In genomic region chr3:121749276-121750086, GRCh38 we compare ENCODE assay signal across 1 cellular context.
A peak's percentile ranks its signal among the peaks of the same experiment; 100 is the strongest.
TF ChIP-seq lines count a peak whose summit lies in the region.

TSS of gene GOLGB1 (minus strand) at chr3:121749741. CDS start at chr3:121730971, 18,770 bp downstream.

TF ChIP-seq in H1, 55 proteins besides CTCF, POLR2A, EP300 and RAD21 (continued from another document):
- no peak for TF ChIP-seq CHD7 (IDR thresholded peaks at IDR 0.05; ENCODE audit: insufficient replicate concordance, low read length)
- TF ChIP-seq TEAD4 (IDR thresholded peaks at IDR 0.05; ENCODE audit: low read depth, low read length), result no peak
- TF ChIP-seq GTF2F1 (IDR thresholded peaks at IDR 0.05; ENCODE audit: borderline replicate concordance, low read depth, low read length), result 0 out of 2 replicates have a peak, but pooled peaks have one; percentile 23
- no peak for TF ChIP-seq KDM5A (IDR thresholded peaks at IDR 0.05; ENCODE audit: low read length)
- TF ChIP-seq BCL11A (IDR thresholded peaks at IDR 0.05; ENCODE audit: low read depth in 2 of 2, low read length in 2 of 2), result no peak
- TF ChIP-seq HDAC2 (IDR thresholded peaks at IDR 0.05; ENCODE audit: borderline replicate concordance in 1 of 2, low read depth in 2 of 2, low read length in 2 of 2), result peak in 1 of 2 experiments; percentile 39; a peak in 2 of 4 replicates
- no peak for TF ChIP-seq CTBP2 (IDR thresholded peaks at IDR 0.05; ENCODE audit: borderline replicate concordance, insufficient read depth, insufficient read length, low read length)
- no peak for TF ChIP-seq FOSL1 (IDR thresholded peaks at IDR 0.05; ENCODE audit: insufficient read depth, low read depth, low read length)
- TF ChIP-seq BRCA1 (IDR thresholded peaks at IDR 0.05; ENCODE audit: low read depth, low read length), result no peak
- peak; percentile 71 for TF ChIP-seq KDM4A (IDR thresholded peaks at IDR 0.05; ENCODE audit: low read depth, low read length, severe bottlenecking)
- TF ChIP-seq YY1 (IDR thresholded peaks at IDR 0.05; ENCODE audit: low read depth, low read length), result no peak
- no peak for TF ChIP-seq RXRA (IDR thresholded peaks at IDR 0.05; ENCODE audit: insufficient read depth, low read depth, low read length)
- TF ChIP-seq CBX5 (IDR thresholded peaks at IDR 0.05; ENCODE audit: low read depth, low read length), result no peak
- TF ChIP-seq SP1 (IDR thresholded peaks at IDR 0.05; ENCODE audit: low read depth, low read length), result peak; percentile 91
- TF ChIP-seq SP2 (IDR thresholded peaks at IDR 0.05; ENCODE audit: low read length), result peak; percentile 52
- TF ChIP-seq CHD2 (IDR thresholded peaks at IDR 0.05; ENCODE audit: low read length), result peak; percentile 83
- TF ChIP-seq KDM1A (IDR thresholded peaks at IDR 0.05; ENCODE audit: borderline replicate concordance, low read length), result no peak
- TF ChIP-seq E2F6 (IDR thresholded peaks at IDR 0.05), result no peak
- TF ChIP-seq RFX5 (IDR thresholded peaks at IDR 0.05; ENCODE audit: borderline replicate concordance, low read depth, low read length), result peak; percentile 76
- TF ChIP-seq SIX5 (IDR thresholded peaks at IDR 0.05; ENCODE audit: low read depth, low read length), result 0 out of 2 replicates have a peak, but pooled peaks have one; percentile 7
- no peak for TF ChIP-seq POU5F1 (IDR thresholded peaks at IDR 0.05; ENCODE audit: low read depth, low read length)
- peak; percentile 56 for TF ChIP-seq NANOG (IDR thresholded peaks at IDR 0.05; ENCODE audit: insufficient read depth, low read depth, low read length, poor library complexity, severe bottlenecking)
- no peak for TF ChIP-seq ATF2 (IDR thresholded peaks at IDR 0.05; ENCODE audit: low read length)
- TF ChIP-seq JUND (IDR thresholded peaks at IDR 0.05; ENCODE audit: low read length), result no peak
- no peak for TF ChIP-seq RNF2 (IDR thresholded peaks at IDR 0.05; ENCODE audit: borderline replicate concordance, low read depth, low read length, missing control alignments, poor library complexity, severe bottlenecking)
- TF ChIP-seq GABPA (IDR thresholded peaks at IDR 0.05; ENCODE audit: borderline replicate concordance, insufficient read depth, low read length), result peak; percentile 96
- TF ChIP-seq USF2 (IDR thresholded peaks at IDR 0.05; ENCODE audit: low read length), result no peak
- peak; percentile 95 for TF ChIP-seq TAF1 (IDR thresholded peaks at IDR 0.05; ENCODE audit: low read depth, low read length)
- TF ChIP-seq CHD1 (IDR thresholded peaks at IDR 0.05; ENCODE audit: low read depth, low read length), result no peak
- TF ChIP-seq TAF7 (optimal IDR thresholded peaks at IDR 0.05; ENCODE audit: borderline replicate concordance, low read depth, low read length), result no peak
- peak; percentile 99 for TF ChIP-seq POLR2AphosphoS5 (IDR thresholded peaks at IDR 0.05; ENCODE audit: low read depth, low read length)
- TF ChIP-seq SRF (IDR thresholded peaks at IDR 0.05; ENCODE audit: low read depth, low read length), result no peak
- peak; percentile 74 for TF ChIP-seq CREB1 (IDR thresholded peaks at IDR 0.05)
- peak; percentile 76 for TF ChIP-seq SAP30 (IDR thresholded peaks at IDR 0.05; ENCODE audit: insufficient read depth, insufficient replicate concordance, low read length)
- TF ChIP-seq RBBP5 (IDR thresholded peaks at IDR 0.05; ENCODE audit: borderline replicate concordance, low read depth, low read length), result peak; percentile 69; the same call in 1 of the 2 replicates
